In the genomic region with DNA sequence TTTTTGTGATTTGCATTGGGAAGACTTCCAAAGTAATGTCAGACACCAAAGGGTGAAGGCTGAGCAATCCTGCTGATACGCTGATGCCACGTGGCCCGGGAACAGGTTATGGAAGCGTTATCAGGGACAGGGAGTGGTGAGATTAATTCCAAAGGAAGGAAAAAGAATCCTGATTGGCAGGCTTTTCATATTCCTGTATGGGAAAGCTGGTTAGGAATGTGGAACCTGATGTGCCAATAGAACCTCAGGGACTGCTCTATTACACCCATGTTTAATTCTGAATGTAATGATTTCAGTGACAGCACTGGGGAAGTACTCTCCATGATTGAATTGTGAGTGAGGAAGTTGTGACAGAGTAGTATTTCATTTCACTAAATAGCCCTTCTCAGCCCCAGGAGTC, we compare ENCODE assay signal across 31 cellular contexts. TPM values are rescaled to one million over a fixed set of nuclear protein-coding genes. Genes with fewer than 3 reads are reported as not detected.
"Had no signal": no experiment of that assay in that cellular context is flagged by ENCODE, and none has a peak within 500 bp of the region (broad histone marks: within the 10 kb centered on the region; RNA-seq: fewer than 3 reads in every experiment).

No MANE protein-coding gene starts in this region.

- H3K27me3 ChIP-seq: ascending aorta, Peyer's patch had no signal

- H3K9me3 ChIP-seq: ascending aorta, Peyer's patch, SJSA1, SK-N-SH had no signal

- H3K27ac ChIP-seq: ascending aorta, KMS-11, Peyer's patch, SJSA1 had no signal

- H3K36me3 Mint-ChIP-seq: activated naive CD4-positive, alpha-beta T cell treated with anti-CD3 and anti-CD28 coated beads, Interleukin-2, amount 50 U/mL, for 24 hours; activated naive CD8-positive, alpha-beta T cell treated with anti-CD3 and anti-CD28 coated beads, Interleukin-2, amount 10 ng/mL, durations not matched to agents 7 days and 5 days had no signal

- H3K9me3 Mint-ChIP-seq: activated naive CD4-positive, alpha-beta T cell treated with anti-CD3 and anti-CD28 coated beads, Interleukin-2, amount 50 U/mL, for 24 hours; activated naive CD8-positive, alpha-beta T cell treated with anti-CD3 and anti-CD28 coated beads, Interleukin-2, amount 10 ng/mL, durations not matched to agents 7 days and 5 days; activated T-helper 2 cell treated with anti-CD3 and anti-CD28 coated beads, Interferon-gamma antibody, Interleukin-2, Interleukin-4, amounts not matched to agents 10 μg/mL and 5 μg/mL and 100 μg/mL, durations not matched to agents 14 hours and 24 hours and 36 hours; T-helper 1 cell treated with Interleukin-12 subunit alpha and Interleukin-12 subunit beta and Interleukin-4 antibody, amounts not matched to agents 30 μg/mL and 1 μg/mL, for 36 hours; T-helper 2 cell treated with Interferon-gamma antibody and Interleukin-4, amounts not matched to agents 5 μg/mL and 100 μg/mL, for 36 hours had no signal

- H3K4me1 ChIP-seq: ascending aorta, Peyer's patch, SJSA1 had no signal

- H3K4me1 Mint-ChIP-seq: activated CD4-positive, alpha-beta T cell treated with anti-CD3 and anti-CD28 coated beads for 36 hours; activated CD4-positive, alpha-beta T cell treated with anti-CD3 and anti-CD28 coated beads, Interleukin-2, amount 10 ng/mL, durations not matched to agents 7 days and 5 days; activated naive CD4-positive, alpha-beta T cell treated with anti-CD3 and anti-CD28 coated beads, Interleukin-2, amount 50 U/mL, for 24 hours; activated naive CD8-positive, alpha-beta T cell treated with anti-CD3 and anti-CD28 coated beads, Interleukin-2, amount 10 ng/mL, durations not matched to agents 7 days and 5 days had no signal

- DNase-seq: activated CD4-positive, alpha-beta T cell treated with anti-CD3 and anti-CD28 coated beads for 36 hours; activated CD4-positive, alpha-beta T cell treated with anti-CD3 and anti-CD28 coated beads, Interleukin-2, amount 10 ng/mL, durations not matched to agents 7 days and 5 days; activated CD4-positive, alpha-beta T cell treated with anti-CD3 and anti-CD28 coated beads, Interleukin-2, amount 50 U/mL, for 48 hours; activated CD8-positive, alpha-beta T cell treated with anti-CD3 and anti-CD28 coated beads, Interleukin-2, amount 10 ng/mL, durations not matched to agents 7 days and 5 days; activated gamma-delta T cell; activated naive CD4-positive, alpha-beta T cell treated with Interleukin-2 at 50 U/mL for 16 hours; activated naive CD8-positive, alpha-beta T cell treated with anti-CD3 and anti-CD28 coated beads, Interleukin-2, amount 10 ng/mL, durations not matched to agents 7 days and 5 days; activated T-cell treated with anti-CD3 and anti-CD28 coated beads, Interleukin-2, amount 50 U/mL, for 24 hours; amygdala; MM.1S; NCI-H1092; NCI-H1436 treated with DMSO at 0.1 percent for 48 hours; NCI-H1694 treated with DMSO at 0.1 percent for 48 hours; NCI-H2029; NCI-H345; NCI-H526; NCI-H748 treated with DMSO at 0.1 percent for 48 hours; NK-92 treated with Interleukin-12 subunit alpha and Interleukin-12 subunit beta, amount 100 ng/mL, for 24 hours; Peyer's patch; RPMI8226; SHP77 treated with DMSO at 0.1 percent for 48 hours; SK-N-SH had no signal

- ATAC-seq: activated CD4-positive, alpha-beta T cell treated with anti-CD3 and anti-CD28 coated beads for 36 hours; activated CD4-positive, CD25-positive, alpha-beta regulatory T cell treated with anti-CD3 and anti-CD28 coated beads, Interleukin-2, amount 50 U/mL, for 24 hours; activated CD8-positive, alpha-beta T cell treated with anti-CD3 and anti-CD28 coated beads, Interleukin-2, amount 10 ng/mL, durations not matched to agents 7 days and 5 days; PC-3 had no signal

- H3K36me3 ChIP-seq: ascending aorta, Peyer's patch, SJSA1 had no signal

- H3K4me3 ChIP-seq: ascending aorta, Peyer's patch, SJSA1 had no signal

- H3K27ac Mint-ChIP-seq: activated CD4-positive, alpha-beta T cell treated with anti-CD3 and anti-CD28 coated beads for 36 hours; activated CD4-positive, alpha-beta T cell treated with anti-CD3 and anti-CD28 coated beads, Interleukin-2, amount 10 ng/mL, durations not matched to agents 7 days and 5 days; activated CD8-positive, alpha-beta T cell treated with anti-CD3 and anti-CD28 coated beads, Interleukin-2, amount 10 ng/mL, durations not matched to agents 7 days and 5 days; activated naive CD4-positive, alpha-beta T cell treated with anti-CD3 and anti-CD28 coated beads, Interleukin-2, amount 50 U/mL, for 24 hours; activated naive CD8-positive, alpha-beta T cell treated with anti-CD3 and anti-CD28 coated beads, Interleukin-2, amount 10 ng/mL, durations not matched to agents 7 days and 5 days; activated T-cell treated with anti-CD3 and anti-CD28 coated beads, Interleukin-2, amount 50 U/mL, for 24 hours; activated T-helper 2 cell treated with anti-CD3 and anti-CD28 coated beads, Interferon-gamma antibody, Interleukin-2, Interleukin-4, amounts not matched to agents 10 μg/mL and 5 μg/mL and 100 μg/mL, durations not matched to agents 14 hours and 24 hours and 36 hours; T-helper 1 cell treated with Interleukin-12 subunit alpha and Interleukin-12 subunit beta and Interleukin-4 antibody, amounts not matched to agents 30 μg/mL and 1 μg/mL, for 36 hours; T-helper 2 cell treated with Interferon-gamma antibody and Interleukin-4, amounts not matched to agents 5 μg/mL and 100 μg/mL, for 36 hours had no signal

- H3K4me3 Mint-ChIP-seq: activated CD4-positive, alpha-beta T cell treated with anti-CD3 and anti-CD28 coated beads for 36 hours; activated CD4-positive, alpha-beta T cell treated with anti-CD3 and anti-CD28 coated beads, Interleukin-2, amount 10 ng/mL, durations not matched to agents 7 days and 5 days; activated CD8-positive, alpha-beta T cell treated with anti-CD3 and anti-CD28 coated beads, Interleukin-2, amount 10 ng/mL, durations not matched to agents 7 days and 5 days; activated naive CD4-positive, alpha-beta T cell treated with anti-CD3 and anti-CD28 coated beads, Interleukin-2, amount 50 U/mL, for 24 hours; activated naive CD8-positive, alpha-beta T cell treated with anti-CD3 and anti-CD28 coated beads, Interleukin-2, amount 10 ng/mL, durations not matched to agents 7 days and 5 days; activated T-cell treated with anti-CD3 and anti-CD28 coated beads, Interleukin-2, amount 50 U/mL, for 24 hours; T-helper 1 cell treated with Interleukin-12 subunit alpha and Interleukin-12 subunit beta and Interleukin-4 antibody, amounts not matched to agents 30 μg/mL and 1 μg/mL, for 36 hours; T-helper 2 cell treated with Interferon-gamma antibody and Interleukin-4, amounts not matched to agents 5 μg/mL and 100 μg/mL, for 36 hours had no signal

RNA-seq across cellular contexts. Expression of gene F13A1, which starts 49.5 kb away (rescaled TPM):
- total RNA-seq: activated CD4-positive, alpha-beta T cell treated with anti-CD3 and anti-CD28 coated beads for 36 hours; activated CD4-positive, alpha-beta T cell treated with anti-CD3 and anti-CD28 coated beads, Interleukin-2, amount 10 ng/mL, durations not matched to agents 7 days and 5 days; activated CD8-positive, alpha-beta T cell treated with anti-CD3 and anti-CD28 coated beads, Interleukin-2, amount 10 ng/mL, durations not matched to agents 7 days and 5 days; activated T-helper 2 cell treated with anti-CD3 and anti-CD28 coated beads, Interferon-gamma antibody, Interleukin-2, Interleukin-4, amounts not matched to agents 10 μg/mL and 5 μg/mL and 100 μg/mL, durations not matched to agents 14 hours and 24 hours and 36 hours; PC-3 had no signal
- polyA plus RNA-seq: SK-N-SH had no signal
